Comparison of ENCODE assay signal across 8 cellular contexts in the genomic region with DNA sequence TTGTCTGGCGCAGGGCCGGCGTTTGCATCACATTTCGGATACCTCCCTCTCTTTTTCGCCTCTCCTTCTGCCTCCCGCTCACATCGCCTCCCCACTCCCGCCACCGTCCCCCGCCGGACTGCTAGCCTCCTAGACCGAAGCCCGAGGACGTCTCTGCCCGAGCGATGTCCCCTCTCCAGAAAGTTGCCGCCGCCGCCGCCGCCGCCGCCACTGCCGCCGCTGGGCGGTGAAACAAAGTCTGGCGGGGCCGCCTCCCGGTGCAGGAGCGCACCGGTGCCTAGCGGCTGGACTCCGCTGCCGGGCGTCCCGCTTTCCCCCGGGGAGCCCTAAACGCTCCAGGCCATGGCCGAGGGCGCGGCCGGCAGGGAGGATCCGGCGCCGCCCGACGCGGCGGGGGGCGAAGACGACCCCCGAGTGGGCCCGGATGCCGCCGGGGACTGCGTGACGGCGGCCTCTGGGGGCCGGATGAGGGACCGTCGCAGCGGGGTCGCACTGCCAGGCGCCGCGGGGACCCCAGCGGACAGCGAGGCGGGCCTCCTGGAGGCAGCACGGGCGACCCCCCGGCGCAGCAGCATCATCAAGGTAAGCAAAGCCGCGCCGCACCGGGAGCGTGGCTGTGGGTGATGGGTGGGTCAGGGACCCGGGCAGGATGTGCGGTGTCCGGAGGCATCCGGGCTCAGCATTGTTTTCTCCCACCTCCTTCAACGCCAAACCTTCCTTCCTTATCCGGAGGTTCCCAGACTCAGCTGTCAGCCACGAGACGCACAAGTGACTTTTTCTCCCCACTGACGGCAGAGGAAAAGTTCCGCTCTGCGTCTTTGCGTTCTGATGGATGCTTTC. TPM values are rescaled to one million over a fixed set of nuclear protein-coding genes. Genes with fewer than 3 reads are reported as not detected.
A peak's percentile ranks its signal among the peaks of the same experiment; 100 is the strongest.
DNase-seq lines count a peak whose midpoint lies in the region; ATAC-seq and TF ChIP-seq lines count a peak whose summit lies in the region.

No MANE protein-coding gene starts in this region.

- no peak overlapping the region for H3K56ac ChIP-seq in H9 (ENCODE audit: insufficient read length, low read depth, low read length)

- peak overlapping the region; percentile 53; the same call in 1 of the 2 replicates for H2BK15ac ChIP-seq in H9 (ENCODE audit: low read depth, low read length)

- no peaks in the 10 kb centered on the region for H3K79me1 ChIP-seq in H9 (ENCODE audit: insufficient read depth, low read depth, low read length, poor library complexity, severe bottlenecking)

- H3K4me1 Mint-ChIP-seq in H9: peaks cover 10 to 12% of the 10 kb centered on the region in 2 experiments
- peaks cover 51% of the 10 kb centered on the region for H3K4me1 Mint-ChIP-seq in activated naive CD8-positive, alpha-beta T cell treated with anti-CD3 and anti-CD28 coated beads, Interleukin-2, amount 50 U/mL, for 24 hours

- DNase-seq in H9 (peak; percentile 34), NT2/D1 (ENCODE audit: low read depth, low spot score) (no peak), left ventricle myocardium superior (peak; percentile 54), OCI-M1 (lab: John Stamatoyannopoulos, UW) (no peak), SKM-1 (lab: John Stamatoyannopoulos, UW; ENCODE audit: unreplicated experiment) (no peak)
- DNase-seq in activated naive CD8-positive, alpha-beta T cell treated with anti-CD3 and anti-CD28 coated beads, Interleukin-2, amount 50 U/mL, for 24 hours: peak; percentile 35

- no peak overlapping the region for H2BK12ac ChIP-seq in H9 (ENCODE audit: insufficient read length, low read depth, low read length)

- no peak overlapping the region for H4K5ac ChIP-seq in H9 (ENCODE audit: insufficient read length, low read depth, low read length)

- no peak overlapping the region for H3K27ac Mint-ChIP-seq in H9
- peak overlapping the region; percentile 58 for H3K27ac Mint-ChIP-seq in activated naive CD8-positive, alpha-beta T cell treated with anti-CD3 and anti-CD28 coated beads, Interleukin-2, amount 50 U/mL, for 24 hours

- H2BK120ac ChIP-seq in H9 (ENCODE audit: low read depth, low read length, poor library complexity, severe bottlenecking): no peak overlapping the region

- H3K9ac ChIP-seq in H9 (ENCODE audit: extremely low read depth, insufficient read length, low read length) (no peak overlapping the region), NT2/D1 (ENCODE audit: insufficient read length, low read depth) (peak overlapping the region; percentile 7), rectal smooth muscle tissue (ENCODE audit: low read length) (no peak overlapping the region)

- H3K4me3 ChIP-seq in GM08714 (ENCODE audit: low read length) (peak overlapping the region; percentile 67), NT2/D1 (ENCODE audit: insufficient read length, low read depth) (peak overlapping the region; percentile 57), rectal smooth muscle tissue (ENCODE audit: low read length) (peak overlapping the region; percentile 87)

- H4K8ac ChIP-seq in H9 (replicated peaks; ENCODE audit: insufficient read length, low read depth, low read length): no peak overlapping the region

- no peaks in the 10 kb centered on the region for H4K20me1 ChIP-seq in H9 (ENCODE audit: control insufficient read depth, insufficient read depth, insufficient read length)

- H2BK5ac ChIP-seq in H9 (ENCODE audit: insufficient read length, low read length): no peak overlapping the region

- H3K27me3 ChIP-seq in H9 (ENCODE audit: insufficient read depth, low read length) (peaks cover 9% of the 10 kb centered on the region), NT2/D1 (ENCODE audit: insufficient read depth, insufficient read length) (peaks cover 38% of the 10 kb centered on the region), rectal smooth muscle tissue (ENCODE audit: control insufficient read depth, insufficient read depth, low read length) (no peaks in the 10 kb centered on the region)

- H2AFZ ChIP-seq in H9 (ENCODE audit: low read length): no peak overlapping the region

- intact Hi-C loops in left ventricle myocardium superior (cut with micrococcal nuclease): loop anchor here (5.0 kb wide), 1 partner anchor 492 kb away; no protein-coding TSS in a partner anchor

- H3K4me3 Mint-ChIP-seq in H9: peak overlapping the region; percentile 79 to 84
- peak overlapping the region; percentile 91 for H3K4me3 Mint-ChIP-seq in activated naive CD8-positive, alpha-beta T cell treated with anti-CD3 and anti-CD28 coated beads, Interleukin-2, amount 50 U/mL, for 24 hours

- H3K36me3 Mint-ChIP-seq in H9 (ENCODE audit: insufficient read depth in 1 of 3, low read depth in 3 of 3): no peaks in the 10 kb centered on the region
- H3K36me3 Mint-ChIP-seq in activated naive CD8-positive, alpha-beta T cell treated with anti-CD3 and anti-CD28 coated beads, Interleukin-2, amount 50 U/mL, for 24 hours (ENCODE audit: low read depth): no peaks in the 10 kb centered on the region

- peak overlapping the region; percentile 97 for H3K4me2 ChIP-seq in H9 (ENCODE audit: insufficient read depth, insufficient read length, low read length)

- no peak overlapping the region for H2AK5ac ChIP-seq in H9 (ENCODE audit: insufficient read length, low read length)

- H4K91ac ChIP-seq in H9 (ENCODE audit: insufficient read length, low read depth, low read length): no peak overlapping the region

- WGBS in H9 (ENCODE audit: extremely low coverage, insufficient read length, low lambda C conversion rate): no CpG with 5 or more reads among the region's 90 CpGs

- H3K27ac ChIP-seq in H9 (ENCODE audit: insufficient read length, low read depth, low read length) (no peak overlapping the region), rectal smooth muscle tissue (ENCODE audit: low read depth, low read length) (peak overlapping the region; percentile 56)

- no peak overlapping the region for H3K18ac ChIP-seq in H9 (ENCODE audit: insufficient read length, low read depth, low read length)

- H3K9me3 ChIP-seq in H9 (ENCODE audit: control insufficient read depth, low read depth, low read length): no peaks in the 10 kb centered on the region
- no peaks in the 10 kb centered on the region for H3K9me3 ChIP-seq in NT2/D1 (ENCODE audit: insufficient read depth, low read length)

- no peak overlapping the region for H3K14ac ChIP-seq in H9 (ENCODE audit: insufficient read depth, low read length)

- no peak; the same call in 1 of the 3 replicates for TF ChIP-seq CTCF in H9 (conservative IDR thresholded peaks at IDR 0.05)

- H3K4me1 ChIP-seq in H9 (ENCODE audit: insufficient read depth, low read length) (peaks cover 2% of the 10 kb centered on the region), NT2/D1 (ENCODE audit: insufficient read depth, insufficient read length) (no peaks in the 10 kb centered on the region), rectal smooth muscle tissue (ENCODE audit: control insufficient read depth, insufficient read depth, low read length) (peaks cover 9% of the 10 kb centered on the region)

- H3K36me3 ChIP-seq in NT2/D1 (ENCODE audit: insufficient read depth, insufficient read length, low read length): no peaks in the 10 kb centered on the region
- no peaks in the 10 kb centered on the region for H3K36me3 ChIP-seq in rectal smooth muscle tissue (ENCODE audit: control insufficient read depth, insufficient read depth, low read length)

- H3K4ac ChIP-seq in H9 (ENCODE audit: low read depth, low read length): no peak overlapping the region

- H3K23me2 ChIP-seq in H9 (ENCODE audit: insufficient read length, low read depth, low read length, poor library complexity, severe bottlenecking): peaks cover 9% of the 10 kb centered on the region

- H3K23ac ChIP-seq in H9 (ENCODE audit: insufficient read length, low read depth, low read length): no peak overlapping the region

- no peak overlapping the region for H3T11ph ChIP-seq in H9 (ENCODE audit: low read length)

- ATAC-seq in activated naive CD8-positive, alpha-beta T cell treated with anti-CD3 and anti-CD28 coated beads, Interleukin-2, amount 50 U/mL, for 24 hours: peak; percentile 15
- peak; percentile 22 for ATAC-seq in left ventricle myocardium superior

- H3K27me3 Mint-ChIP-seq in H9 (ENCODE audit: low read depth): peaks cover 60% of the 10 kb centered on the region
- peaks cover 13% of the 10 kb centered on the region for H3K27me3 Mint-ChIP-seq in activated naive CD8-positive, alpha-beta T cell treated with anti-CD3 and anti-CD28 coated beads, Interleukin-2, amount 50 U/mL, for 24 hours

- no peaks in the 10 kb centered on the region for H3K9me3 Mint-ChIP-seq in H9
- H3K9me3 Mint-ChIP-seq in activated naive CD8-positive, alpha-beta T cell treated with anti-CD3 and anti-CD28 coated beads, Interleukin-2, amount 50 U/mL, for 24 hours: no peaks in the 10 kb centered on the region

- H3K79me2 ChIP-seq in H9 (ENCODE audit: insufficient read depth, low read length): no peaks in the 10 kb centered on the region; the same call in 1 of the 2 replicates

- H2BK20ac ChIP-seq in H9 (ENCODE audit: low read depth, low read length, poor library complexity, severe bottlenecking): no peak overlapping the region

RNA-seq across cellular contexts. Expression of a gene that starts 0.6 kb away (rescaled TPM):
- 0.04 TPM in 1 of 2 replicates, not detected in the other for total RNA-seq in H9 (2021)
- 100 TPM for total RNA-seq in left ventricle myocardium superior

RNA-seq across cellular contexts. Expression of a gene that starts 19.9 kb away (rescaled TPM):
- total RNA-seq in H9 (2021): not detected in 2 replicates
- total RNA-seq in left ventricle myocardium superior: not detected

Comparison
In these comparisons a context has a peak if more than half of its experiments do, and no peak if none do; other contexts are left out.
1. DNase-seq: peak in H9 (single experiment), activated naive CD8-positive, alpha-beta T cell treated with anti-CD3 and anti-CD28 coated beads, Interleukin-2, amount 50 U/mL, for 24 hours (single experiment) and left ventricle myocardium superior (single experiment); none in NT2/D1 (single experiment), OCI-M1 (single experiment) and SKM-1 (single experiment).
2. RNA of a gene that starts 0.6 kb away (total RNA-seq): 100 TPM in left ventricle myocardium superior (single experiment); 0.04 TPM in H9; every median in the first group is over 10 times any median in the second.
3. Peak in every context shown above with its lines, with median percentiles within 50 percentile points of each other: H3K4me3 ChIP-seq.